In the genomic region with DNA sequence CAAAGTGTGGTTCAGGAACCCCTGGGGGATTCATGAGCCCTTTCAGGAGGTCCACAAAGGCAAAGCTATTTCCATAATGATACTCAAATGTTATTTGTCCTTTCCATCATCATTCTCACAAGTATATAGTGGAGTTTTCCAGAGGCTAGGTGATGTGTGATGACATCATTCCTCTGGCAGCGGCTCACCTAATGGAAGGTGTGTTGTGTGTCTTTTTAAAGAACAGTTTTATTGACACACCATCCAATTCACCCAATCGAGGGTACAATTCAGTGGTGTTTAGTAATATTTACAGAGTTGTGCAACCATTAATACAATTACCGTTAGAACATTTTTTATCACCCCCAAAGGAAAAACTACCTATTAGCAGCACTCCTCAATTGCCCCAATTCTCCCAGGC, we compare ENCODE assay signal across 17 cellular contexts. TPM values are rescaled to one million over a fixed set of nuclear protein-coding genes. Genes with fewer than 3 reads are reported as not detected.
DNase-seq lines count a peak whose midpoint lies in the region; ATAC-seq, FAIRE-seq and TF ChIP-seq lines count a peak whose summit lies in the region.
"Had no signal": no experiment of that assay in that cellular context is flagged by ENCODE, and none has a peak within 500 bp of the region (broad histone marks: within the 10 kb centered on the region; RNA-seq: fewer than 3 reads in every experiment).

No MANE protein-coding gene starts in this region.

- in situ Hi-C loops in GM12878 (cut with MboI) (loop anchor here (25.0 kb wide), 1 partner anchor 721 kb away; a partner anchor contains a TSS), transverse colon (cut with MboI; ENCODE audit: low pct_ligation_motif_present in 1 of 4, low pct_unique_long_range_greater_than_20kb in 1 of 4, low sequenced_read_pairs in 3 of 4) (loop anchor here in 1 of 4 donors (25.0 kb wide), 1 partner anchor 121 kb away; a partner anchor contains a TSS)

- DNase-seq in GM12878 (ENCODE audit: low read depth, low spot score) (no peak), transverse colon (no peak), H54 (ENCODE audit: insufficient read length, low spot score) (no peak), NCI-H2107 treated with DMSO at 0.1 percent for 48 hours (lab: John Stamatoyannopoulos, UW; ENCODE audit: unreplicated experiment) (no peak)
- DNase-seq in stimulated activated naive CD8-positive, alpha-beta T cell treated with anti-CD3 and anti-CD28 coated beads, Interleukin-15, Interleukin-2, amounts not matched to agents 100 U/mL and 50 U/mL, for 24 hours = no peak
- DNase-seq: 8988T; AML-193; Calu3; CD4-positive, alpha-beta T cell; DMS 273 treated with DMSO at 0.1 percent for 48 hours; HFFc6; IMR-90 had no signal

- no peaks in the 10 kb centered on the region for H3K9me3 ChIP-seq in HEK293 (ENCODE audit: control insufficient read depth, insufficient read depth, low read depth, low read length)
- H3K9me3 ChIP-seq in GM12878 (replicated peaks; ENCODE audit: control insufficient read depth, insufficient read depth, low read length) = no peaks in the 10 kb centered on the region
- no peaks in the 10 kb centered on the region for H3K9me3 ChIP-seq in liver (ENCODE audit: control insufficient read depth in 4 of 4, low read length in 3 of 4)
- no peaks in the 10 kb centered on the region for H3K9me3 ChIP-seq in transverse colon
- H3K9me3 ChIP-seq: BLaER1 treated with 17β-estradiol and CSF1 and Interleukin-3, amounts not matched to agents 10 nM and 100 nM; HAP-1 had no signal

- H3K36me3 ChIP-seq in HEK293 (ENCODE audit: control insufficient read depth in 2 of 2, insufficient read depth in 1 of 2, low read length in 2 of 2) (peaks cover 3 to 65% of the 10 kb centered on the region in 2 experiments), GM12878 (ENCODE audit: control insufficient read depth in 2 of 2, insufficient read depth in 2 of 2, low read length in 1 of 2) (peaks cover 3 to 21% of the 10 kb centered on the region in 2 experiments), liver (ENCODE audit: control insufficient read depth in 4 of 4, insufficient read depth in 3 of 4, low read depth in 1 of 4, low read length in 3 of 4) (peaks cover 7 to 23% (median 11%) of the 10 kb centered on the region in 4 donors), transverse colon (peaks cover 0 to 34% (median 17%) of the 10 kb centered on the region in 4 donors)

- no peak overlapping the region for H2AFZ ChIP-seq in GM12878 (ENCODE audit: control insufficient read depth, low read depth, low read length)
- H2AFZ ChIP-seq: GM23338 had no signal

- TF ChIP-seq EP300 in GM12878 (IDR thresholded peaks at IDR 0.05; ENCODE audit: borderline replicate concordance in 1 of 2, control insufficient read depth in 1 of 2, low read depth in 2 of 2, low read length in 2 of 2) (no peak), transverse colon (IDR thresholded peaks at IDR 0.05; ENCODE audit: low read depth) (no peak)

- TF ChIP-seq POLR2A in GM12878 (IDR thresholded peaks at IDR 0.05; ENCODE audit: low read depth, low read length) (no peak), transverse colon (IDR thresholded peaks at IDR 0.05) (no peak), H54 (IDR thresholded peaks at IDR 0.05; ENCODE audit: low read depth, low read length) (no peak)

- no peak for TF ChIP-seq CTCF in HEK293 (tag by site-specific recombination; IDR thresholded peaks at IDR 0.05)
- no peak for TF ChIP-seq CTCF in GM12878 (IDR thresholded peaks at IDR 0.05 in 2 of 3, conservative IDR thresholded peaks at IDR 0.05 in 1 of 3; ENCODE audit: control insufficient read depth in 2 of 3, extremely low read depth in 1 of 3, insufficient read depth in 1 of 3, low read depth in 3 of 3, low read length in 3 of 3)
- no peak for TF ChIP-seq CTCF in liver (IDR thresholded peaks at IDR 0.05; ENCODE audit: low read depth, low read length, missing input control)
- no peak for TF ChIP-seq CTCF in transverse colon (IDR thresholded peaks at IDR 0.05)

- H4K20me1 ChIP-seq in GM12878 (ENCODE audit: control insufficient read depth, insufficient read depth) = no peaks in the 10 kb centered on the region

- no peak overlapping the region for H3K4me2 ChIP-seq in GM12878 (ENCODE audit: control insufficient read depth, insufficient read depth)
- H3K4me2 ChIP-seq: GM23338 had no signal

- no peaks in the 10 kb centered on the region for H3K4me1 ChIP-seq in HEK293 (ENCODE audit: control insufficient read depth, insufficient read depth, low read length)
- 0 out of 2 replicates have a peak, but pooled peaks cover 3% of the 10 kb centered on the region for H3K4me1 ChIP-seq in GM12878 (ENCODE audit: control insufficient read depth, insufficient read depth, low read length)
- H3K4me1 ChIP-seq in liver (ENCODE audit: control insufficient read depth in 4 of 4, insufficient read depth in 4 of 4, low read length in 3 of 4) = peaks cover 0 to 5% (median 0%) of the 10 kb centered on the region in 4 donors
- H3K4me1 ChIP-seq in transverse colon = peaks cover under 1 to 72% (median 13%) of the 10 kb centered on the region in 4 donors

- POLR2A ChIA-PET in HEK293 (lab: Yijun Ruan, JAX) (interaction anchor here (0.7 to 1.4 kb wide), 2 partner anchors 10 to 111 kb away, joined by 3 to 4 read pairs; a partner anchor contains a TSS), GM12878 (lab: Charles Lee) (no interaction called here)

- SMC1A ChIA-PET in GM12878 (lab: Charles Lee; ENCODE audit: uncharacterized antibody, unreplicated experiment) = interaction anchor here (1.3 to 1.9 kb wide), 2 partner anchors 21 to 142 kb away, joined by 4 to 5 read pairs; no protein-coding TSS in a partner anchor

- 70% methylated on average over 3 of the region's 3 CpGs for whole genome bisulfite sequencing in GM12878 (ENCODE audit: insufficient coverage, insufficient replicate concordance, low lambda C conversion rate, missing lambda C conversion rate)
- WGBS in liver = 38% methylated on average over 3 of the region's 3 CpGs
- 33 to 63% methylated on average over 2 to 3 of the region's 3 CpGs for WGBS in transverse colon (ENCODE audit: low coverage in 1 of 2), 2 donors

- RAD21 ChIA-PET in GM12878 (lab: Charles Lee; ENCODE audit: unreplicated experiment) = no interaction called here

- TF ChIP-seq RAD21 in GM12878 (IDR thresholded peaks at IDR 0.05; ENCODE audit: insufficient read depth, low read depth, low read length) = no peak
- TF ChIP-seq RAD21 in liver (IDR thresholded peaks at IDR 0.05) = no peak

- FAIRE-seq in GM12878 (lab: Jason Lieb, UNC) (no peak), H54 (lab: Jason Lieb, UNC) (no peak)

- no peak overlapping the region for H3K9ac ChIP-seq in GM12878 (ENCODE audit: control insufficient read depth, insufficient read depth, low read length)
- H3K9ac ChIP-seq in liver (ENCODE audit: low read depth in 1 of 2, low read length in 2 of 2) = no peak overlapping the region
- H3K9ac ChIP-seq: BLaER1 treated with 17β-estradiol and CSF1 and Interleukin-3, amounts not matched to agents 10 nM and 100 nM had no signal

- peaks cover 4% of the 10 kb centered on the region for H3K79me2 ChIP-seq in GM12878 (ENCODE audit: control insufficient read depth, insufficient read depth, low read length)

- H3K27me3 ChIP-seq in GM12878 (replicated peaks in 1 of 2; ENCODE audit: control insufficient read depth in 2 of 2, insufficient read depth in 2 of 2, low read length in 1 of 2) (no peaks in the 10 kb centered on the region), liver (ENCODE audit: control insufficient read depth in 4 of 4, insufficient read depth in 4 of 4, low read length in 3 of 4) (no peaks in the 10 kb centered on the region), transverse colon (no peaks in the 10 kb centered on the region)
- H3K27me3 ChIP-seq: BLaER1 treated with 17β-estradiol and CSF1 and Interleukin-3, amounts not matched to agents 10 nM and 100 nM had no signal

- CTCF ChIA-PET in HEK293 (lab: Yijun Ruan, JAX) (interaction anchor here (2.0 kb wide), 1 partner anchor 8 kb away, joined by 9 read pairs; no protein-coding TSS in a partner anchor), GM12878 (lab: Yijun Ruan, JAX) (no interaction called here)

- H3K4me3 ChIP-seq in HEK293 (ENCODE audit: low read depth, low read length) = no peak overlapping the region
- H3K4me3 ChIP-seq in GM12878 = no peak overlapping the region
- no peak overlapping the region for H3K4me3 ChIP-seq in liver (ENCODE audit: low read depth in 1 of 3, low read length in 3 of 3)
- no peak overlapping the region for H3K4me3 ChIP-seq in transverse colon
- H3K4me3 ChIP-seq: BLaER1 treated with 17β-estradiol and CSF1 and Interleukin-3, amounts not matched to agents 10 nM and 100 nM; GM23338; HAP-1 had no signal

- intact Hi-C loops in GM12878 (cut with micrococcal nuclease; ENCODE audit: unreplicated experiment) = no loop called here
- intact Hi-C loops in transverse colon (cut with DNase I; ENCODE audit: low total_unique reads) = no loop called here

- no peak overlapping the region for H3K27ac ChIP-seq in HEK293 (ENCODE audit: extremely low read depth, low read depth, low read length)
- no peak overlapping the region for H3K27ac ChIP-seq in GM12878 (ENCODE audit: control insufficient read depth, insufficient read depth)
- no peak overlapping the region for H3K27ac ChIP-seq in liver (ENCODE audit: low read depth in 1 of 2, low read length in 2 of 2)
- peak overlapping the region in 3 of 4 donors; percentile 6 to 42 (median 18) for H3K27ac ChIP-seq in transverse colon
- H3K27ac ChIP-seq: BLaER1 treated with 17β-estradiol and CSF1 and Interleukin-3, amounts not matched to agents 10 nM and 100 nM had no signal

- ATAC-seq in GM12878 = no peak
- ATAC-seq in stimulated activated naive CD8-positive, alpha-beta T cell treated with anti-CD3 and anti-CD28 coated beads, Interleukin-15, Interleukin-2, amounts not matched to agents 100 U/mL and 50 U/mL, for 24 hours = no peak
- ATAC-seq: GM23338 had no signal

- TSS peak; percentile 16 for BruUV-seq in GM12878 (replicated peaks; lab: Mats Ljungman, UMichigan)

RNA-seq across cellular contexts. Expression of a gene that starts 9.7 kb away (rescaled TPM):
- 28.4 and 33.0 TPM in 2 replicates for total RNA-seq in GM12878 (2013; cell fraction: nucleolus; rRNA removed)
- total RNA-seq in GM12878 (2014; rRNA removed) = 64.8 and 68.3 TPM in 2 replicates
- 52.3 and 55.5 TPM in 2 replicates for total RNA-seq in GM12878 (2014; rRNA removed; fragmentation: Illumina TruSeq; extraction: Trizol)
- total RNA-seq in GM12878 (2021) = 47.8 and 49.1 TPM in 2 replicates
- 55.9 TPM for polyA plus RNA-seq in GM12878 (2011; ENCODE audit: low read depth)
- 37.9 and 44.6 TPM in 2 replicates for polyA plus RNA-seq in GM12878 (2011; rRNA removed)
- 51.9 and 54.2 TPM in 2 replicates for polyA plus RNA-seq in GM12878 (2011; cell fraction: cytosol; rRNA removed)
- 23.3 and 29.3 TPM in 2 replicates for polyA plus RNA-seq in GM12878 (2011; cell fraction: nucleus; rRNA removed)
- 56.9 and 74.3 TPM in 2 replicates for polyA plus RNA-seq in GM12878 (2012)
- 47.8 and 48.8 TPM in 2 replicates for polyA plus RNA-seq in GM12878 (2014; fragmentation: Illumina TruSeq; extraction: Trizol)
- polyA plus RNA-seq in GM12878 (2014; fragmentation: Nextera tagmentation; extraction: Ambion mirVana) = 10 to 100 TPM; 21.0 to 26.1 TPM
- 55.6 and 56.5 TPM in 2 replicates for polyA plus RNA-seq in GM12878 (2014; rRNA removed)
- polyA plus RNA-seq in GM12878 (2016; fragmentation: Nextera tagmentation; extraction: Ambion mirVana) = 100 to 1,000 TPM; 109 to 126 TPM
- 31.5 and 44.8 TPM in 2 replicates for polyA minus RNA-seq in GM12878 (2011; rRNA and poly(A)+ RNA removed)
- 9.8 and 10.0 TPM in 2 replicates for polyA minus RNA-seq in GM12878 (2011; cell fraction: cytosol; rRNA and poly(A)+ RNA removed)
- polyA minus RNA-seq in GM12878 (2011; cell fraction: nucleus; rRNA and poly(A)+ RNA removed) = 10.2 and 27.1 TPM in 2 replicates
- total RNA-seq in liver = 10 to 100 TPM; 23.4 to 55.4 TPM
- polyA plus RNA-seq in liver = 10 to 100 TPM; 33.4 to 52.2 TPM
- 100 to 1,000 TPM in 3 of 4 donors, 10 to 100 TPM in 1; 86.6 to 319 (median 269) TPM for total RNA-seq in transverse colon

RNA-seq across cellular contexts. Expression of a gene that starts 52.8 kb away (rescaled TPM):
- 36.1 and 40.9 TPM in 2 replicates for total RNA-seq in GM12878 (2013; cell fraction: nucleolus; rRNA removed)
- 25.1 and 25.2 TPM in 2 replicates for total RNA-seq in GM12878 (2014; rRNA removed)
- 20.3 and 21.2 TPM in 2 replicates for total RNA-seq in GM12878 (2014; rRNA removed; fragmentation: Illumina TruSeq; extraction: Trizol)
- 53.3 and 54.4 TPM in 2 replicates for total RNA-seq in GM12878 (2021)
- 15.8 TPM for polyA plus RNA-seq in GM12878 (2011; ENCODE audit: low read depth)
- polyA plus RNA-seq in GM12878 (2011; rRNA removed) = 25.9 and 32.7 TPM in 2 replicates
- polyA plus RNA-seq in GM12878 (2011; cell fraction: cytosol; rRNA removed) = 31.9 and 34.9 TPM in 2 replicates
- 37.5 and 42.1 TPM in 2 replicates for polyA plus RNA-seq in GM12878 (2011; cell fraction: nucleus; rRNA removed)
- 20.1 and 25.2 TPM in 2 replicates for polyA plus RNA-seq in GM12878 (2012)
- 42.4 and 42.6 TPM in 2 replicates for polyA plus RNA-seq in GM12878 (2014; fragmentation: Illumina TruSeq; extraction: Trizol)
- 10 to 100 TPM in 1 of 2 experiments, 1 to 10 TPM in 1; 8.6 to 10.2 TPM for polyA plus RNA-seq in GM12878 (2014; fragmentation: Nextera tagmentation; extraction: Ambion mirVana)
- polyA plus RNA-seq in GM12878 (2014; rRNA removed) = 39.6 and 39.7 TPM in 2 replicates
- polyA plus RNA-seq in GM12878 (2016; fragmentation: Nextera tagmentation; extraction: Ambion mirVana) = 10 to 100 TPM; 38.7 to 41.2 TPM
- 19.4 and 22.8 TPM in 2 replicates for polyA minus RNA-seq in GM12878 (2011; rRNA and poly(A)+ RNA removed)
- 12.7 and 13.5 TPM in 2 replicates for polyA minus RNA-seq in GM12878 (2011; cell fraction: cytosol; rRNA and poly(A)+ RNA removed)
- polyA minus RNA-seq in GM12878 (2011; cell fraction: nucleus; rRNA and poly(A)+ RNA removed) = 9.3 and 16.3 TPM in 2 replicates
- total RNA-seq in liver = 10 to 100 TPM; 15.2 to 19.9 TPM
- polyA plus RNA-seq in liver = 10 to 100 TPM; 15.6 to 22.0 TPM
- 10 to 100 TPM; 28.7 to 58.7 (median 53.8) TPM for total RNA-seq in transverse colon

Comparison
In these comparisons a context has a peak if more than half of its experiments do, and no peak if none do; other contexts are left out.
1. H3K27ac ChIP-seq: peak in transverse colon (3 of 4); none in HEK293 (single experiment), GM12878 (single experiment) and liver (0 of 2).